ENCODE assay signal across 16 cellular contexts in the genomic region with DNA sequence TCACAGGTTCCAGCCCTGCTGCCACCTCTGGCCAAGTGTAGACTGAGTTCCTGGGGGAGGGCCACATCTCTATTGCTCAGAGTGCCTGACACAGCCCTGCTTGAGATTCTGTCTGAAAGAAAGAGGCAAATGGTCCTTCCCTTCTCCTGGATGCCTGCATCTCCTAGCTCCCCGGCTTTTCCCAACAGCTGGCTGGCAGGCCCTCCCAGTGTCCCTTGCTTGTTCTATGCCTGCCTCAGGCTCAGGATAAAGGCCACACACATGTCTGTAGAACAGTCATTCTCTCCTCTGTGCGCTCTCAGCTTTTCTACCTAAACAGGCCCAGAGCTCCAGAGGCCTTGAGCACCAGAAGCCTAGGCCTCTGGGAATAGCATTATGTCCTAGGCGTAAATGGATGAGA.
"Had no signal": no experiment of that assay in that cellular context is flagged by ENCODE, and none has a peak within 500 bp of the region (broad histone marks: within the 10 kb centered on the region; RNA-seq: fewer than 3 reads in every experiment).

No MANE protein-coding gene starts in this region.

- H3K9me3 ChIP-seq: breast epithelium, gastrocnemius medialis, tibial nerve had no signal

- H3K36me3 ChIP-seq: breast epithelium, gastrocnemius medialis, spleen, tibial nerve had no signal

- H3K4me1 ChIP-seq: breast epithelium, parathyroid adenoma, spleen had no signal

- H3K27me3 ChIP-seq: breast epithelium, dorsolateral prefrontal cortex, gastrocnemius medialis, spleen, tibial nerve had no signal

- H3K4me3 ChIP-seq: breast epithelium, dorsolateral prefrontal cortex, gastrocnemius medialis, spleen, tibial nerve had no signal

- H3K27ac Mint-ChIP-seq: immature natural killer cell; naive thymus-derived CD4-positive, alpha-beta T cell; nephron progenitor cell; stimulated activated naive B cell treated with anti-CD40 and anti-IgM and Interleukin-4, amounts not matched to agents 10 μg/mL and 1 μg/mL and 100 μg/mL, for 72 hours had no signal

- H3K27me3 Mint-ChIP-seq: naive thymus-derived CD4-positive, alpha-beta T cell; stimulated activated naive B cell treated with anti-CD40 and anti-IgM and Interleukin-4, amounts not matched to agents 10 μg/mL and 1 μg/mL and 100 μg/mL, for 72 hours had no signal

- H3K4me3 Mint-ChIP-seq: immature natural killer cell; naive thymus-derived CD4-positive, alpha-beta T cell; nephron progenitor cell; stimulated activated naive B cell treated with anti-CD40 and anti-IgM and Interleukin-4, amounts not matched to agents 10 μg/mL and 1 μg/mL and 100 μg/mL, for 72 hours had no signal

- H3K9ac ChIP-seq: parathyroid adenoma had no signal

- H3K27ac ChIP-seq: parathyroid adenoma, spleen had no signal

- ATAC-seq: naive thymus-derived CD4-positive, alpha-beta T cell; stimulated activated naive B cell treated with anti-CD40 and anti-IgM and Interleukin-4, amounts not matched to agents 10 μg/mL and 1 μg/mL and 100 μg/mL, for 72 hours had no signal

- H3K9me3 Mint-ChIP-seq: immature natural killer cell; stimulated activated naive B cell treated with anti-CD40 and anti-IgM and Interleukin-4, amounts not matched to agents 10 μg/mL and 1 μg/mL and 100 μg/mL, for 72 hours had no signal

- H3K36me3 Mint-ChIP-seq: immature natural killer cell; naive thymus-derived CD4-positive, alpha-beta T cell; stimulated activated naive B cell treated with anti-CD40 and anti-IgM and Interleukin-4, amounts not matched to agents 10 μg/mL and 1 μg/mL and 100 μg/mL, for 72 hours had no signal

- H3K4me1 Mint-ChIP-seq: naive thymus-derived CD4-positive, alpha-beta T cell; stimulated activated naive B cell treated with anti-CD40 and anti-IgM and Interleukin-4, amounts not matched to agents 10 μg/mL and 1 μg/mL and 100 μg/mL, for 72 hours had no signal

- DNase-seq: central memory CD4-positive, alpha-beta T cell; cortex of kidney; effector CD8-positive, alpha-beta T cell; gastrocnemius medialis; immature natural killer cell; naive thymus-derived CD4-positive, alpha-beta T cell; nephron progenitor cell; spleen; stimulated activated CD4-positive, alpha-beta T cell treated with anti-CD3 and anti-CD28 coated beads, Interleukin-15, amount 100 ng/mL, for 24 hours; stimulated activated CD4-positive, alpha-beta T cell treated with anti-CD3 and anti-CD28 coated beads, Interleukin-1b, Interleukin-23, amount 100 ng/mL, for 48 hours; stimulated activated CD4-positive, alpha-beta T cell treated with anti-CD3 and anti-CD28 coated beads, Interleukin-4, amount 100 ng/mL, for 24 hours; stimulated activated naive B cell treated with anti-CD40 and anti-IgM and Interleukin-4, amounts not matched to agents 10 μg/mL and 1 μg/mL and 100 μg/mL, for 72 hours had no signal
